ENCODE assay signal across 1 cellular context in the genomic region with DNA sequence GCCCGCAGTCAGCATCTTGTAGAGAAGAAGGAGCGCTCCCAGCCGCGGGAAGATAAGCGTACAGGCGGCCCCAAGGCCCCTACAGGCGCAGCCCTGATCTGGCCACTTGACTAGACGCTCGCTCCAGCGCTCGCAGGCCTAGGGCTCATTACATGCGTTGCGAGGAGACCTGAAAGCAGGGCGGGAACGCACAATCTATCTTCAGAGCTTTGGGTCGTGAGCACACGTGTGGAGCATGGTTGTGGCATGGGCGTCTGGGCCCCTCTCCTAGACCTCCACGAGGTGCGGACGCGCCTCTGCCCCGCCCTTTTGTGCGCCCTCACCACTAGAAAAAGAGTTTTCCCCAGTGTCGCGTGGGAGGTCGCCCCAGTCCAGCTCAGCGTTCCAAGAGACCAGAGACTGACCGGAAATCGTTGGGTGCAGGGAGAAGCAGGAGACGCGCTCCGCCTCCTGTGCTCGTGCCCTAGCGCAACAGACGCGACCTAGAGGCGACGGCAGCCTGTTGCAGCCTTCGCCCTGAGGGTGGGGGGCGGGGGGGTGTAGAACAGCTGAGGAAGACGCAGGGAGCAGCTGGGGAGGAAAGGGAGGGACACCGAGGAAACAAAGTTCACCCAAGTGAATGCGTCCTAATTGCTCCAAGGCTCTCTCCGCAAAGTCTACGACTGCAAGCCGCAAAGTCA.
A peak's percentile ranks its signal among the peaks of the same experiment; 100 is the strongest.
TF ChIP-seq lines count a peak whose summit lies in the region.

No MANE protein-coding gene starts in this region.

TF ChIP-seq in K562, 482 proteins besides CTCF, POLR2A, EP300 and RAD21 (continued from another document):
- TF ChIP-seq, protein P1, sequence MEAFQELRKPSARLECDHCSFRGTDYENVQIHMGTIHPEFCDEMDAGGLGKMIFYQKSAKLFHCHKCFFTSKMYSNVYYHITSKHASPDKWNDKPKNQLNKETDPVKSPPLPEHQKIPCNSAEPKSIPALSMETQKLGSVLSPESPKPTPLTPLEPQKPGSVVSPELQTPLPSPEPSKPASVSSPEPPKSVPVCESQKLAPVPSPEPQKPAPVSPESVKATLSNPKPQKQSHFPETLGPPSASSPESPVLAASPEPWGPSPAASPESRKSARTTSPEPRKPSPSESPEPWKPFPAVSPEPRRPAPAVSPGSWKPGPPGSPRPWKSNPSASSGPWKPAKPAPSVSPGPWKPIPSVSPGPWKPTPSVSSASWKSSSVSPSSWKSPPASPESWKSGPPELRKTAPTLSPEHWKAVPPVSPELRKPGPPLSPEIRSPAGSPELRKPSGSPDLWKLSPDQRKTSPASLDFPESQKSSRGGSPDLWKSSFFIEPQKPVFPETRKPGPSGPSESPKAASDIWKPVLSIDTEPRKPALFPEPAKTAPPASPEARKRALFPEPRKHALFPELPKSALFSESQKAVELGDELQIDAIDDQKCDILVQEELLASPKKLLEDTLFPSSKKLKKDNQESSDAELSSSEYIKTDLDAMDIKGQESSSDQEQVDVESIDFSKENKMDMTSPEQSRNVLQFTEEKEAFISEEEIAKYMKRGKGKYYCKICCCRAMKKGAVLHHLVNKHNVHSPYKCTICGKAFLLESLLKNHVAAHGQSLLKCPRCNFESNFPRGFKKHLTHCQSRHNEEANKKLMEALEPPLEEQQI (IDR thresholded peaks at IDR 0.05) = no peak
- TF ChIP-seq ZNF764 (CRISPR knock-in tag; IDR thresholded peaks at IDR 0.05; ENCODE audit: low read depth) = no peak
- no peak for TF ChIP-seq NR2C1 (IDR thresholded peaks at IDR 0.05)
- no peak for TF ChIP-seq NR2C1 (tag; IDR thresholded peaks at IDR 0.05)
- peak; percentile 41; the same call in 1 of the 2 replicates for TF ChIP-seq GABPB1 (CRISPR knock-in tag; IDR thresholded peaks at IDR 0.05)
- TF ChIP-seq, protein P2, sequence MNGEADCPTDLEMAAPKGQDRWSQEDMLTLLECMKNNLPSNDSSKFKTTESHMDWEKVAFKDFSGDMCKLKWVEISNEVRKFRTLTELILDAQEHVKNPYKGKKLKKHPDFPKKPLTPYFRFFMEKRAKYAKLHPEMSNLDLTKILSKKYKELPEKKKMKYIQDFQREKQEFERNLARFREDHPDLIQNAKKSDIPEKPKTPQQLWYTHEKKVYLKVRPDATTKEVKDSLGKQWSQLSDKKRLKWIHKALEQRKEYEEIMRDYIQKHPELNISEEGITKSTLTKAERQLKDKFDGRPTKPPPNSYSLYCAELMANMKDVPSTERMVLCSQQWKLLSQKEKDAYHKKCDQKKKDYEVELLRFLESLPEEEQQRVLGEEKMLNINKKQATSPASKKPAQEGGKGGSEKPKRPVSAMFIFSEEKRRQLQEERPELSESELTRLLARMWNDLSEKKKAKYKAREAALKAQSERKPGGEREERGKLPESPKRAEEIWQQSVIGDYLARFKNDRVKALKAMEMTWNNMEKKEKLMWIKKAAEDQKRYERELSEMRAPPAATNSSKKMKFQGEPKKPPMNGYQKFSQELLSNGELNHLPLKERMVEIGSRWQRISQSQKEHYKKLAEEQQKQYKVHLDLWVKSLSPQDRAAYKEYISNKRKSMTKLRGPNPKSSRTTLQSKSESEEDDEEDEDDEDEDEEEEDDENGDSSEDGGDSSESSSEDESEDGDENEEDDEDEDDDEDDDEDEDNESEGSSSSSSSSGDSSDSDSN (IDR thresholded peaks at IDR 0.05; ENCODE audit: borderline replicate concordance in 1 of 2, low read depth in 2 of 2, low read length in 2 of 2) = peak in 1 of 2 experiments; percentile 67; a peak in 1 of 4 replicates
TF ChIP-seq in K562: peak in this region for 52.
